Comparison of ENCODE assay signal across 11 cellular contexts in genomic region chr2:9230051-9230802, GRCh38. TPM values are rescaled to one million over a fixed set of nuclear protein-coding genes. Genes with fewer than 3 reads are reported as not detected.
A peak's percentile ranks its signal among the peaks of the same experiment; 100 is the strongest.
DNase-seq lines count a peak whose midpoint lies in the region; ATAC-seq and TF ChIP-seq lines count a peak whose summit lies in the region.
"Had no signal": no experiment of that assay in that cellular context is flagged by ENCODE, and none has a peak within 500 bp of the region (broad histone marks: within the 10 kb centered on the region; RNA-seq: fewer than 3 reads in every experiment).

No MANE protein-coding gene starts in this region.

- H3K27me3 ChIP-seq in lower lobe of right lung (ENCODE audit: low read depth): no peaks in the 10 kb centered on the region
- H3K27me3 ChIP-seq in vagina: no peaks in the 10 kb centered on the region
- H3K27me3 ChIP-seq: testis had no signal

- no peak overlapping the region for H3K4me3 ChIP-seq in lower lobe of right lung
- H3K4me3 ChIP-seq in vagina: no peak overlapping the region
- H3K4me3 ChIP-seq: testis had no signal

- H3K4me1 ChIP-seq in lower lobe of right lung (peaks cover 86% of the 10 kb centered on the region), vagina (peaks cover 77% of the 10 kb centered on the region)

- TF ChIP-seq CTCF in lower lobe of right lung (IDR thresholded peaks at IDR 0.05): no peak
- no peak for TF ChIP-seq CTCF in vagina (IDR thresholded peaks at IDR 0.05)

- intact Hi-C loops in lower lobe of right lung (cut with DNase I): no loop called here
- intact Hi-C loops in vagina (cut with DNase I): no loop called here

- H3K27ac ChIP-seq in cingulate gyrus (ENCODE audit: low read depth, low read length): peak overlapping the region; percentile 70
- peak overlapping the region; percentile 25 for H3K27ac ChIP-seq in lower lobe of right lung
- H3K27ac ChIP-seq in vagina: peak overlapping the region; percentile 55
- H3K27ac ChIP-seq: testis had no signal

- no peaks in the 10 kb centered on the region for H3K9me3 ChIP-seq in lower lobe of right lung
- H3K9me3 ChIP-seq in vagina: no peaks in the 10 kb centered on the region
- H3K9me3 ChIP-seq: testis had no signal

- DNase-seq in activated effector memory CD4-positive, alpha-beta T cell treated with anti-CD3 and anti-CD28 coated beads, Interleukin-2, amount 50 U/mL, for 16 hours: peak; percentile 50
- DNase-seq in activated effector memory CD4-positive, alpha-beta T cell treated with Interleukin-2 at 50 U/mL for 16 hours: no peak
- DNase-seq in lower lobe of right lung (no peak), vagina (ENCODE audit: extremely low spot score in 2 of 2) (no peak)
- no peak for DNase-seq in stimulated activated CD4-positive, alpha-beta T cell treated with anti-CD3 and anti-CD28 coated beads, Interleukin-2, amount 100 ng/mL, for 24 hours
- no peak for DNase-seq in NK-92 treated with Interleukin-12 subunit alpha and Interleukin-12 subunit beta, amount 100 ng/mL, for 24 hours (lab: John Stamatoyannopoulos, UW)
- DNase-seq in stimulated activated CD4-positive, alpha-beta T cell treated with anti-CD3 and anti-CD28 coated beads, Interleukin-15, amount 100 ng/mL, for 24 hours: no peak
- DNase-seq: activated B cell treated with CpG ODN at 0.5 μM for 24 hours, SHP77, testis had no signal

- no peaks in the 10 kb centered on the region for H3K36me3 ChIP-seq in lower lobe of right lung
- no peaks in the 10 kb centered on the region for H3K36me3 ChIP-seq in vagina

- no peak for TF ChIP-seq POLR2A in vagina (IDR thresholded peaks at IDR 0.05)

- no peak for ATAC-seq in lower lobe of right lung

RNA-seq across cellular contexts. Expression of gene ASAP2, which starts 23.6 kb away (rescaled TPM):
- 24.3 TPM for total RNA-seq in lower lobe of right lung
- total RNA-seq in vagina: 36.3 TPM
- total RNA-seq: activated B cell treated with CpG ODN at 0.5 μM for 24 hours had no signal
